In genomic region chr21:15278851-15279250, GRCh38 we compare ENCODE assay signal across 7 cellular contexts.
"Had no signal": no experiment of that assay in that cellular context is flagged by ENCODE, and none has a peak within 500 bp of the region (broad histone marks: within the 10 kb centered on the region; RNA-seq: fewer than 3 reads in every experiment).

No MANE protein-coding gene starts in this region.

- ATAC-seq: HCT116 had no signal

- H3K9me3 ChIP-seq: HAP-1 had no signal

- H3K36me3 ChIP-seq: HAP-1 had no signal

- H3K4me3 ChIP-seq: GM23248, HAP-1 had no signal

- H3K4me1 ChIP-seq: HAP-1 had no signal

- H3K4me1 Mint-ChIP-seq: H9 had no signal

- H3K9ac ChIP-seq: GM23248 had no signal

- H3K9me3 Mint-ChIP-seq: HFFc6 had no signal

- H2AFZ ChIP-seq: GM23248 had no signal

- DNase-seq: GM23248, GOT3, H7, H9, HFFc6 had no signal

- H3K27ac Mint-ChIP-seq: H9, HFFc6 had no signal

- H3K4me3 Mint-ChIP-seq: H9, HFFc6 had no signal

- H3K27ac ChIP-seq: GM23248 had no signal
